ENCODE assay signal across 8 cellular contexts in the genomic region with DNA sequence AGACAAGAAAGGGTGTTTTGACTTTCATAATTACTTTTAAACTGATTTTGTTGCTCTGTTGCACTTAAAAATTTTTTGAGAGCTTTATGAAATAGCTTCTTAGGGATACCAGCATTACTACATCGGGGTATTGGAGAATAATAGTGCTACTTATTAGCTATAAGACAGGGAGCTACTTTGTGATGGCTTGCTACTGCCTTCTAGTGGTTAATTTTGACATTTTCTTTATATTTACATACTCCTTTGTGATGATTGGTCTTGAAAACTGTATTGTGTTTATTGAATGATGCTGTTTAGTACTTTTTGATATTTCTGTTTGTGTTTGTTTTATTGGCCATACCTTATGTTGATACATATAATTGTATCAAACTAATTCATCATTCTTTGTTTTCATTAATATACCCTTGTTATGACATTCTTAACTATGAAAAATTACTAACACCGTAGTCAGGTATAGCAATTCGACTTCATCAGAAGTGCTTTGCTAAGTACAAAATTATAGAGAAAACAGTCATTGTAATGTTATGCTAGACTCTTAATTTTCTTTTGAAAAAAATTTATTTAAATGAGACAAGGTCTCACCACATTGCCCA.
DNase-seq lines count a peak whose midpoint lies in the region; ATAC-seq, FAIRE-seq and TF ChIP-seq lines count a peak whose summit lies in the region.

No MANE protein-coding gene starts in this region.

- peaks cover 6% of the 10 kb centered on the region; the same call in 1 of the 2 replicates for H3F3A ChIP-seq in MM.1S (ENCODE audit: insufficient read depth, low read length)

- peaks cover 67% of the 10 kb centered on the region for H3K79me2 ChIP-seq in MM.1S (ENCODE audit: low read length)

- H3K27ac ChIP-seq in MM.1S (ENCODE audit: low read length) (no peak overlapping the region), RWPE2 (ENCODE audit: poor library complexity, severe bottlenecking) (no peak overlapping the region), esophagus muscularis mucosa (replicated peaks in 1 of 4) (peak overlapping the region in 1 of 4 donors; percentile 52)

- TF ChIP-seq CTCF in MM.1S (IDR thresholded peaks at IDR 0.05; ENCODE audit: low read length) (peak; percentile 80), RWPE2 (IDR thresholded peaks at IDR 0.05; ENCODE audit: poor library complexity, severe bottlenecking) (peak; percentile 98), esophagus muscularis mucosa (IDR thresholded peaks at IDR 0.05) (peak; percentile 81 to 86 (median 83)), nephron (IDR thresholded peaks at IDR 0.05; ENCODE audit: unreplicated experiment in 3 of 3) (peak; percentile 79 to 86 (median 85)), lower leg skin (IDR thresholded peaks at IDR 0.05) (peak in 1 of 3 donors; percentile 53)

- 39% methylated on average over 3 of the region's 3 CpGs for WGBS in esophagus muscularis mucosa
- 60 to 61% methylated on average over 3 of the region's 3 CpGs for WGBS in lower leg skin, 2 donors

- no peak for TF ChIP-seq POLR2A in esophagus muscularis mucosa (IDR thresholded peaks at IDR 0.05; ENCODE audit: low read depth)
- no peak for TF ChIP-seq POLR2A in lower leg skin (IDR thresholded peaks at IDR 0.05)

- ATAC-seq in RWPE2 (ENCODE audit: low read depth) (peak; percentile 76), GM21447 (IDR thresholded peaks at IDR 0.05; ENCODE audit: unreplicated experiment) (no peak)

- TF ChIP-seq EP300 in esophagus muscularis mucosa (IDR thresholded peaks at IDR 0.05), result no peak

- H3K27me3 Mint-ChIP-seq in nephron (ENCODE audit: low read depth), result no peaks in the 10 kb centered on the region

- DNase-seq in MM.1S, result peak; percentile 62
- DNase-seq in RWPE2 (ENCODE audit: low spot score), result no peak
- no peak for DNase-seq in esophagus muscularis mucosa (ENCODE audit: extremely low spot score)
- DNase-seq in lower leg skin (ENCODE audit: low spot score in 2 of 2), result no peak
- no peak for DNase-seq in posterior cingulate gyrus

- no peaks in the 10 kb centered on the region for H3K9me3 ChIP-seq in MM.1S (replicated peaks; ENCODE audit: insufficient read depth, low read length)
- no peaks in the 10 kb centered on the region for H3K9me3 ChIP-seq in RWPE2 (ENCODE audit: severe bottlenecking)
- H3K9me3 ChIP-seq in esophagus muscularis mucosa, result no peaks in the 10 kb centered on the region

- H3K4me3 Mint-ChIP-seq in nephron, result no peak overlapping the region

- H3K4me3 ChIP-seq in MM.1S (ENCODE audit: low read length) (no peak overlapping the region), RWPE2 (ENCODE audit: severe bottlenecking) (no peak overlapping the region), esophagus muscularis mucosa (no peak overlapping the region), lower leg skin (ENCODE audit: low read depth, poor library complexity, severe bottlenecking) (no peak overlapping the region)

- H3K27ac Mint-ChIP-seq in nephron, result peak overlapping the region in 1 of 3 experiments; percentile 67

- peaks cover 45% of the 10 kb centered on the region for H3K4me1 Mint-ChIP-seq in nephron

- H3K27me3 ChIP-seq in MM.1S (replicated peaks; ENCODE audit: insufficient read depth, low read length) (no peaks in the 10 kb centered on the region), RWPE2 (ENCODE audit: insufficient read depth, poor library complexity, severe bottlenecking) (no peaks in the 10 kb centered on the region), esophagus muscularis mucosa (no peaks in the 10 kb centered on the region)

- no peak overlapping the region for H3K4me2 ChIP-seq in MM.1S (ENCODE audit: low read depth, low read length)

- peaks cover 6% of the 10 kb centered on the region; the same call in 1 of the 2 replicates for H3K4me1 ChIP-seq in MM.1S (ENCODE audit: low read length)
- peaks cover 12% of the 10 kb centered on the region for H3K4me1 ChIP-seq in RWPE2 (ENCODE audit: insufficient read depth, poor library complexity, severe bottlenecking)
- peaks cover 55 to 67% (median 65%) of the 10 kb centered on the region in 4 donors for H3K4me1 ChIP-seq in esophagus muscularis mucosa

- no peak overlapping the region for H3K9ac ChIP-seq in MM.1S (ENCODE audit: low read length)

- no peaks in the 10 kb centered on the region for H3K9me2 ChIP-seq in MM.1S (replicated peaks; ENCODE audit: insufficient read depth, low read length)

- FAIRE-seq in G401.6 (lab: Jason Lieb, UNC), result peak; percentile 98

- peaks cover 22% of the 10 kb centered on the region for H4K20me1 ChIP-seq in MM.1S (ENCODE audit: insufficient read depth, low read length)

- H3K9me3 Mint-ChIP-seq in nephron, result no peaks in the 10 kb centered on the region

- H3K36me3 Mint-ChIP-seq in nephron (ENCODE audit: low read depth), result peaks cover 7% of the 10 kb centered on the region

- intact Hi-C loops in esophagus muscularis mucosa (cut with DNase I), result loop anchor here (2.0 kb wide), 1 partner anchor 142 kb away; no protein-coding TSS in a partner anchor
- intact Hi-C loops in lower leg skin (cut with DNase I; ENCODE audit: low total_unique reads), result loop anchor here (2.0 to 10.0 kb wide), 2 partner anchors 140 to 436 kb away; no protein-coding TSS in a partner anchor
- intact Hi-C loops in posterior cingulate gyrus (cut with DNase I), result loop anchor here (2.0 kb wide), 1 partner anchor 142 kb away; no protein-coding TSS in a partner anchor

- H2AFZ ChIP-seq in MM.1S (ENCODE audit: low read length), result no peak overlapping the region

- H3K36me3 ChIP-seq in MM.1S (replicated peaks; ENCODE audit: insufficient read depth, low read length), result no peaks in the 10 kb centered on the region
- peaks cover 35% of the 10 kb centered on the region for H3K36me3 ChIP-seq in RWPE2 (ENCODE audit: low read depth)
- H3K36me3 ChIP-seq in esophagus muscularis mucosa, result no peaks in the 10 kb centered on the region
